In genomic region chr18:14449995-14450653, GRCh38 we compare ENCODE assay signal across 8 cellular contexts.
DNase-seq lines count a peak whose midpoint lies in the region; ATAC-seq, FAIRE-seq and TF ChIP-seq lines count a peak whose summit lies in the region.
"Not testable (repeated sequence)": the region's sequence is repeated elsewhere in the genome, so short reads cannot be mapped to it uniquely, and the experiment has no call there.

No MANE protein-coding gene starts in this region.

- TF ChIP-seq POLR2A in Peyer's patch (IDR thresholded peaks at IDR 0.05); esophagus muscularis mucosa (IDR thresholded peaks at IDR 0.05; ENCODE audit: low read depth); HepG2 (IDR thresholded peaks at IDR 0.05; ENCODE audit: insufficient read depth in 1 of 2, low read depth in 2 of 2, low read length in 2 of 2); sigmoid colon (IDR thresholded peaks at IDR 0.05): not testable (repeated sequence)

- not testable (repeated sequence) for H3K9me3 Mint-ChIP-seq in CD8-positive, alpha-beta T cell; activated CD8-positive, alpha-beta T cell treated with anti-CD3 and anti-CD28 coated beads for 36 hours; activated naive CD8-positive, alpha-beta T cell treated with anti-CD3 and anti-CD28 coated beads, Interleukin-2, amount 50 U/mL, for 24 hours

- H3K4me1 Mint-ChIP-seq in CD8-positive, alpha-beta T cell (ENCODE audit: low read depth); activated CD8-positive, alpha-beta T cell treated with anti-CD3 and anti-CD28 coated beads for 36 hours (ENCODE audit: low read depth); activated naive CD8-positive, alpha-beta T cell treated with anti-CD3 and anti-CD28 coated beads, Interleukin-2, amount 50 U/mL, for 24 hours: not testable (repeated sequence)

- peak in 3 of 7 experiments; percentile 24 to 65 (median 25) for DNase-seq in CD8-positive, alpha-beta T cell
- peak in 1 of 3 donors; percentile 70 for DNase-seq in Peyer's patch
- DNase-seq in activated CD8-positive, alpha-beta T cell treated with anti-CD3 and anti-CD28 coated beads for 36 hours, result peak; percentile 7
- peak; percentile 23 for DNase-seq in activated naive CD8-positive, alpha-beta T cell treated with anti-CD3 and anti-CD28 coated beads, Interleukin-2, amount 50 U/mL, for 24 hours
- not testable (repeated sequence) for DNase-seq in esophagus muscularis mucosa (ENCODE audit: extremely low spot score); HepG2 (ENCODE audit: low spot score); sigmoid colon
- peak; percentile 22 for DNase-seq in stromal cell of bone marrow (ENCODE audit: low read depth)

- not testable (repeated sequence) for H3K79me2 ChIP-seq in HepG2 (ENCODE audit: insufficient read depth, low read length)

- CTCF ChIA-PET in CD8-positive, alpha-beta T cell (lab: Charles Lee); activated CD8-positive, alpha-beta T cell treated with anti-CD3 and anti-CD28 coated beads for 36 hours (lab: Charles Lee); HepG2 (lab: Yijun Ruan, JAX; ENCODE audit: low intra/inter-chr PET ratio, low total read pairs): not testable (repeated sequence)

- TF ChIP-seq EP300 in esophagus muscularis mucosa (IDR thresholded peaks at IDR 0.05); HepG2 (IDR thresholded peaks at IDR 0.05; ENCODE audit: low read depth in 2 of 2, low read length in 2 of 2); HepG2 (CRISPR knock-in tag; IDR thresholded peaks at IDR 0.05; ENCODE audit: borderline replicate concordance); sigmoid colon (IDR thresholded peaks at IDR 0.05): not testable (repeated sequence)

- H3K27ac Mint-ChIP-seq in CD8-positive, alpha-beta T cell; activated CD8-positive, alpha-beta T cell treated with anti-CD3 and anti-CD28 coated beads for 36 hours; activated naive CD8-positive, alpha-beta T cell treated with anti-CD3 and anti-CD28 coated beads, Interleukin-2, amount 50 U/mL, for 24 hours: not testable (repeated sequence)

- H3K36me3 Mint-ChIP-seq in CD8-positive, alpha-beta T cell; activated CD8-positive, alpha-beta T cell treated with anti-CD3 and anti-CD28 coated beads for 36 hours (ENCODE audit: low read depth); activated naive CD8-positive, alpha-beta T cell treated with anti-CD3 and anti-CD28 coated beads, Interleukin-2, amount 50 U/mL, for 24 hours (ENCODE audit: low read depth): not testable (repeated sequence)

- H3K4me1 ChIP-seq in CD8-positive, alpha-beta T cell (ENCODE audit: insufficient read depth, low read length); Peyer's patch; esophagus muscularis mucosa; HepG2 (ENCODE audit: insufficient read depth, low read length); sigmoid colon: not testable (repeated sequence)

- intact Hi-C loops in CD8-positive, alpha-beta T cell (cut with DNase I, micrococcal nuclease); activated CD8-positive, alpha-beta T cell treated with anti-CD3 and anti-CD28 coated beads for 36 hours (cut with micrococcal nuclease); esophagus muscularis mucosa (cut with DNase I); HepG2 (cut with micrococcal nuclease; ENCODE audit: unreplicated experiment); sigmoid colon (cut with DNase I): not testable (repeated sequence)

- H4K20me1 ChIP-seq in HepG2 (ENCODE audit: insufficient read depth, low read length), result not testable (repeated sequence)

- TF ChIP-seq CTCF in CD8-positive, alpha-beta T cell (IDR thresholded peaks at IDR 0.05); activated CD8-positive, alpha-beta T cell treated with anti-CD3 and anti-CD28 coated beads for 36 hours (IDR thresholded peaks at IDR 0.05); HepG2 (CRISPR knock-in tag; IDR thresholded peaks at IDR 0.05); sigmoid colon (IDR thresholded peaks at IDR 0.05): not testable (repeated sequence)
- TF ChIP-seq CTCF in Peyer's patch (IDR thresholded peaks at IDR 0.05) (peak in 3 of 6 experiments; percentile 13 to 45 (median 32)), esophagus muscularis mucosa (IDR thresholded peaks at IDR 0.05) (peak; percentile 5 to 15 (median 11))

- POLR2A ChIA-PET in CD8-positive, alpha-beta T cell (lab: Charles Lee); activated CD8-positive, alpha-beta T cell treated with anti-CD3 and anti-CD28 coated beads for 36 hours (lab: Charles Lee); HepG2 (lab: Yijun Ruan, JAX): not testable (repeated sequence)

- in situ Hi-C loops in HepG2 (cut with HindIII; ENCODE audit: extremely low pct_ligation_motif_present, low pct_unique_long_range_greater_than_20kb), result not testable (repeated sequence)

- not testable (repeated sequence) for H2AFZ ChIP-seq in HepG2 (ENCODE audit: low read length)

- not testable (repeated sequence) for H3K9me3 ChIP-seq in CD8-positive, alpha-beta T cell (ENCODE audit: low read length); Peyer's patch; esophagus muscularis mucosa; HepG2 (ENCODE audit: low read length); sigmoid colon

- not testable (repeated sequence) for BruUV-seq in HepG2 (replicated peaks; lab: Mats Ljungman, UMichigan)

- 0 out of 2 replicates have a peak overlapping the region, but pooled peaks have one; percentile 12 for H3K4me2 ChIP-seq in HepG2 (ENCODE audit: low read depth, low read length)

- not testable (repeated sequence) for H3K4me3 ChIP-seq in CD8-positive, alpha-beta T cell (ENCODE audit: low read depth, low read length)
- H3K4me3 ChIP-seq in Peyer's patch, result peak overlapping the region; percentile 21 to 59 (median 47)
- H3K4me3 ChIP-seq in esophagus muscularis mucosa, result peak overlapping the region; percentile 53 to 60 (median 59)
- H3K4me3 ChIP-seq in HepG2 (replicated peaks in 1 of 3; ENCODE audit: insufficient read depth in 1 of 3, low read depth in 2 of 3, low read length in 3 of 3), result peak overlapping the region in 1 of 3 experiments; percentile 37; a peak in 2 of 6 replicates
- peak overlapping the region in 3 of 4 donors; percentile 46 to 56 (median 50) for H3K4me3 ChIP-seq in sigmoid colon

- not testable (repeated sequence) for H3K27ac ChIP-seq in CD8-positive, alpha-beta T cell (ENCODE audit: low read depth, low read length); HepG2 (ENCODE audit: extremely low read length, insufficient read depth, low read length)
- H3K27ac ChIP-seq in Peyer's patch (peak overlapping the region in 2 of 4 donors; percentile 9 to 60), esophagus muscularis mucosa (replicated peaks in 1 of 4) (peak overlapping the region in 3 of 4 donors; percentile 59 to 84 (median 77)), sigmoid colon (peak overlapping the region; percentile 38 to 77 (median 73))

- peak; percentile 54 for ATAC-seq in CD8-positive, alpha-beta T cell
- ATAC-seq in activated CD8-positive, alpha-beta T cell treated with anti-CD3 and anti-CD28 coated beads for 36 hours, result peak; percentile 47
- ATAC-seq in activated naive CD8-positive, alpha-beta T cell treated with anti-CD3 and anti-CD28 coated beads, Interleukin-2, amount 50 U/mL, for 24 hours, result not testable (repeated sequence)
- peak; percentile 96 for ATAC-seq in HepG2

- H3K9ac ChIP-seq in HepG2 (ENCODE audit: insufficient read depth, low read depth, low read length), result not testable (repeated sequence)

- no CpG with 5 or more reads among the region's 63 CpGs for WGBS in esophagus muscularis mucosa
- WGBS in HepG2 (ENCODE audit: low lambda C conversion rate), result no CpG with 5 or more reads among the region's 63 CpGs
- WGBS in sigmoid colon, 2 donors, result 9 to 13% methylated on average over 60 to 61 of the region's 63 CpGs

- H3K27me3 Mint-ChIP-seq in CD8-positive, alpha-beta T cell (ENCODE audit: low read depth); activated CD8-positive, alpha-beta T cell treated with anti-CD3 and anti-CD28 coated beads for 36 hours; activated naive CD8-positive, alpha-beta T cell treated with anti-CD3 and anti-CD28 coated beads, Interleukin-2, amount 50 U/mL, for 24 hours: not testable (repeated sequence)

- H3K36me3 ChIP-seq in CD8-positive, alpha-beta T cell (ENCODE audit: insufficient read depth, low read length); Peyer's patch; esophagus muscularis mucosa; HepG2 (replicated peaks in 1 of 2; ENCODE audit: control insufficient read depth in 1 of 2, insufficient read depth in 2 of 2, low read length in 2 of 2); sigmoid colon: not testable (repeated sequence)

- H3K27me3 ChIP-seq in CD8-positive, alpha-beta T cell (ENCODE audit: insufficient read depth, low read length); Peyer's patch; esophagus muscularis mucosa; HepG2 (ENCODE audit: control insufficient read depth in 1 of 2, insufficient read depth in 2 of 2, low read length in 2 of 2); sigmoid colon: not testable (repeated sequence)

- FAIRE-seq in HepG2 (lab: Jason Lieb, UNC), result not testable (repeated sequence)

- not testable (repeated sequence) for H3K4me3 Mint-ChIP-seq in CD8-positive, alpha-beta T cell; activated CD8-positive, alpha-beta T cell treated with anti-CD3 and anti-CD28 coated beads for 36 hours; activated naive CD8-positive, alpha-beta T cell treated with anti-CD3 and anti-CD28 coated beads, Interleukin-2, amount 50 U/mL, for 24 hours

- not testable (repeated sequence) for TF ChIP-seq RAD21 in HepG2 (CRISPR knock-in tag; IDR thresholded peaks at IDR 0.05)

TF ChIP-seq in HepG2, 621 proteins besides CTCF, POLR2A, EP300 and RAD21 (continues in another document):
- TF ChIP-seq ZFY (CRISPR knock-in tag; IDR thresholded peaks at IDR 0.05), result peak; percentile 70
